Comparison of ENCODE assay signal across 1 cellular context in the genomic region with DNA sequence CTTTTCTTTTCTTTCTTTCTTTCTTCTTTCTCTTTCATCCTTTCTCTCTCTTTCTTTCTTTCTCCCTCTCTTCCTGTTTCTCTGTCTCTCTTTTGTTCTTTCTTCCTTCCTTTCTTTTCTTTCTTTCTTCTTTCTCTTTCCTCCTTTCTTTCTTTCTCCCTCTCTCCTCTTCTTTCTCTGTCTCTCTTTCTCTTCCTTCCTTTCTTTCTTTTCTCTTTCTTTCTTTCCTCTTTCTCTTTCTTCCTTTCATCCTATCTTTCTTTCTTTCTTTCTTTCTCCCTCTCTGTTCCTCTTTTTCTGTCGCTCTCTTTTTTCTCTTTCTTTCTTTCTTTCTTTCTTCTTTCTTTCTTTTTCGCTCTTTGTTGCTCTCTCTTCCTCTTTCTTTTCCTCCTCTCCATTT.
TF ChIP-seq lines count a peak whose summit lies in the region.

No MANE protein-coding gene starts in this region.

TF ChIP-seq in K562, 482 proteins besides CTCF, POLR2A, EP300 and RAD21:
- TF ChIP-seq DLX4 (CRISPR knock-in tag; IDR thresholded peaks at IDR 0.05), result no peak
- no peak for TF ChIP-seq FOXA1 (IDR thresholded peaks at IDR 0.05; ENCODE audit: borderline replicate concordance)
- TF ChIP-seq ZNF512 (tag; IDR thresholded peaks at IDR 0.05), result peak; percentile 94
